ENCODE assay signal across 16 cellular contexts in genomic region chr21:17386498-17386897, GRCh38.
A peak's percentile ranks its signal among the peaks of the same experiment; 100 is the strongest.
DNase-seq lines count a peak whose midpoint lies in the region; ATAC-seq and TF ChIP-seq lines count a peak whose summit lies in the region.
"Had no signal": no experiment of that assay in that cellular context is flagged by ENCODE, and none has a peak within 500 bp of the region (broad histone marks: within the 10 kb centered on the region; RNA-seq: fewer than 3 reads in every experiment).

No MANE protein-coding gene starts in this region.

- H3K4me3 ChIP-seq in GM23338 (0 out of 2 replicates have a peak overlapping the region, but pooled peaks have one; percentile 11), OCI-LY7 (ENCODE audit: low read depth, low read length, poor library complexity, severe bottlenecking) (peak overlapping the region; percentile 30), mesenchymal stem cell (ENCODE audit: insufficient read depth in 1 of 2, low read depth in 1 of 2, low read length in 2 of 2) (no peak overlapping the region)
- H3K4me3 ChIP-seq: dorsolateral prefrontal cortex, GM23248, heart right ventricle, SJCRH30, transverse colon had no signal

- no peak overlapping the region for H3K23ac ChIP-seq in mesenchymal stem cell (ENCODE audit: low read length in 2 of 2)

- H2AFZ ChIP-seq in GM23338 (peak overlapping the region; percentile 58), OCI-LY7 (ENCODE audit: low read length) (peak overlapping the region; percentile 99), mesenchymal stem cell (ENCODE audit: low read depth, low read length) (peak overlapping the region; percentile 42)
- H2AFZ ChIP-seq: GM23248 had no signal

- POLR2A ChIA-PET in OCI-LY7 (lab: Charles Lee) = interaction anchor here (0.5 to 3.4 kb wide), 20 partner anchors 14 to 1853 kb away, joined by 3 to 17 read pairs (median 4); partner anchors contain the start of gene CXADR

- no peak overlapping the region for H4K91ac ChIP-seq in mesenchymal stem cell (ENCODE audit: low read length)

- no peaks in the 10 kb centered on the region for H3K27me3 ChIP-seq in GM23338 (ENCODE audit: insufficient read depth)
- H3K27me3 ChIP-seq in mesenchymal stem cell (ENCODE audit: control insufficient read depth in 1 of 2, insufficient read depth in 1 of 2, low read length in 2 of 2) = no peaks in the 10 kb centered on the region
- H3K27me3 ChIP-seq: dorsolateral prefrontal cortex, heart right ventricle, SJCRH30, transverse colon had no signal

- H3K4me3 Mint-ChIP-seq in GM23338 = peak overlapping the region; percentile 3; the same call in 1 of the 3 replicates
- H3K4me3 Mint-ChIP-seq: nephron had no signal

- H3K4me2 ChIP-seq in GM23338 (peak overlapping the region; percentile 34), OCI-LY7 (ENCODE audit: low read length) (peak overlapping the region; percentile 62), mesenchymal stem cell (ENCODE audit: low read length, poor library complexity, severe bottlenecking) (no peak overlapping the region)

- CTCF ChIA-PET in OCI-LY7 (lab: Charles Lee; ENCODE audit: unreplicated experiment) = interaction anchor here (0.8 to 2.2 kb wide), 3 partner anchors 168 to 199 kb away, joined by 3 to 13 read pairs (median 5); no protein-coding TSS in a partner anchor

- H3K18ac ChIP-seq in mesenchymal stem cell (ENCODE audit: low read depth in 1 of 2, low read length in 2 of 2) = no peak overlapping the region

- H3K79me2 ChIP-seq in GM23338 (replicated peaks; ENCODE audit: insufficient read depth) = no peaks in the 10 kb centered on the region
- H3K79me2 ChIP-seq in OCI-LY7 (ENCODE audit: insufficient read depth, low read depth, low read length) = no peaks in the 10 kb centered on the region

- TF ChIP-seq CTCF in GM23338 (conservative IDR thresholded peaks at IDR 0.05; ENCODE audit: low read depth in 2 of 2) (no peak), OCI-LY7 (conservative IDR thresholded peaks at IDR 0.05; ENCODE audit: low read length) (no peak)

- H4K20me1 ChIP-seq in GM23338 (replicated peaks; ENCODE audit: insufficient read depth) (no peaks in the 10 kb centered on the region), OCI-LY7 (ENCODE audit: insufficient read depth, low read length) (no peaks in the 10 kb centered on the region)

- BruUV-seq in OCI-LY7 (replicated peaks; lab: Mats Ljungman, UMichigan) = no TSS peak

- H2AK5ac ChIP-seq in mesenchymal stem cell (ENCODE audit: low read length, severe bottlenecking) = no peak overlapping the region

- H3K9me3 Mint-ChIP-seq in GM23338 = peaks cover 25% of the 10 kb centered on the region

- no peaks in the 10 kb centered on the region for H3K36me3 ChIP-seq in GM23338 (ENCODE audit: insufficient read depth)
- H3K36me3 ChIP-seq in OCI-LY7 (ENCODE audit: insufficient read depth, low read length) = no peaks in the 10 kb centered on the region
- H3K36me3 ChIP-seq in mesenchymal stem cell (ENCODE audit: control insufficient read depth in 1 of 2, insufficient read depth in 2 of 2, low read depth in 1 of 2, low read length in 2 of 2) = no peaks in the 10 kb centered on the region
- H3K36me3 ChIP-seq: heart right ventricle, SJCRH30, transverse colon had no signal

- no peak overlapping the region for H2BK15ac ChIP-seq in mesenchymal stem cell (ENCODE audit: low read depth, poor library complexity, severe bottlenecking)

- H3K79me1 ChIP-seq in mesenchymal stem cell (replicated peaks; ENCODE audit: low read length, poor library complexity, severe bottlenecking) = no peaks in the 10 kb centered on the region

- no peak overlapping the region for H2BK5ac ChIP-seq in mesenchymal stem cell (ENCODE audit: low read depth, low read length, poor library complexity, severe bottlenecking)

- peak; percentile 39 for DNase-seq in GM23338 (ENCODE audit: low spot score)
- DNase-seq in NCI-H187 treated with DMSO at 0.1 percent for 48 hours (lab: John Stamatoyannopoulos, UW) = peak; percentile 50
- DNase-seq in OCI-LY7 (ENCODE audit: low spot score) = peak; percentile 35
- no peak for DNase-seq in mesenchymal stem cell
- DNase-seq in effector CD4-positive, alpha-beta T cell = no peak
- no peak for DNase-seq in GM19240 (ENCODE audit: insufficient read length, low spot score)
- DNase-seq in DMS153 (lab: John Stamatoyannopoulos, UW) = no peak
- DNase-seq: activated effector memory CD4-positive, alpha-beta T cell treated with Interleukin-2 at 50 U/mL for 16 hours; activated T-cell treated with anti-CD3 and anti-CD28 coated beads, Interleukin-2, amount 50 U/mL, for 1 hour had no signal

- H3K14ac ChIP-seq in mesenchymal stem cell (ENCODE audit: low read length in 2 of 2) = no peak overlapping the region

- no peaks in the 10 kb centered on the region for H3K9me2 ChIP-seq in GM23338 (ENCODE audit: insufficient read depth)
- no peaks in the 10 kb centered on the region for H3K9me2 ChIP-seq in OCI-LY7 (ENCODE audit: insufficient read depth, low read length)

- no peak overlapping the region for H2BK120ac ChIP-seq in mesenchymal stem cell (ENCODE audit: low read depth, low read length)

- ATAC-seq in GM23338 = peak; percentile 93

- H4K8ac ChIP-seq in mesenchymal stem cell (ENCODE audit: low read length) = no peak overlapping the region

- H2BK12ac ChIP-seq in mesenchymal stem cell (ENCODE audit: low read length in 2 of 2) = no peak overlapping the region

- no peak overlapping the region for H3K9ac ChIP-seq in mesenchymal stem cell (ENCODE audit: low read length)
- H3K9ac ChIP-seq: GM23248 had no signal

- no peaks in the 10 kb centered on the region for H3K27me3 Mint-ChIP-seq in GM23338 (ENCODE audit: insufficient read depth, low read depth, poor library complexity)

- H3K4me1 ChIP-seq in GM23338 (ENCODE audit: insufficient read depth) (peaks cover 10% of the 10 kb centered on the region), OCI-LY7 (ENCODE audit: insufficient read depth, low read length, poor library complexity, severe bottlenecking) (peaks cover 45% of the 10 kb centered on the region), mesenchymal stem cell (ENCODE audit: control insufficient read depth, insufficient read depth, low read depth, low read length) (no peaks in the 10 kb centered on the region)
- H3K4me1 ChIP-seq: heart right ventricle, SJCRH30, transverse colon had no signal

- H3K27ac ChIP-seq in GM23338 (ENCODE audit: low read depth) = no peak overlapping the region
- H3K27ac ChIP-seq in OCI-LY7 (ENCODE audit: low read depth, low read length, poor library complexity, severe bottlenecking) = peak overlapping the region; percentile 62
- H3K27ac ChIP-seq in mesenchymal stem cell (ENCODE audit: low read length, poor library complexity, severe bottlenecking) = no peak overlapping the region
- H3K27ac ChIP-seq: GM23248, heart right ventricle, SJCRH30, transverse colon had no signal

- intact Hi-C loops in OCI-LY7 (cut with micrococcal nuclease; ENCODE audit: unreplicated experiment) = loop anchor here (2.0 to 10.0 kb wide), 4 partner anchors 126 to 538 kb away; partner anchors contain the start of gene CXADR

- H3F3A ChIP-seq in GM23338 (replicated peaks; ENCODE audit: low read depth) = no peaks in the 10 kb centered on the region

- 46% methylated on average over 2 of the region's 2 CpGs for WGBS in mesenchymal stem cell

- no peaks in the 10 kb centered on the region for H3K9me3 ChIP-seq in OCI-LY7 (ENCODE audit: low read length)
- H3K9me3 ChIP-seq in mesenchymal stem cell (ENCODE audit: control insufficient read depth, low read length) = no peaks in the 10 kb centered on the region
- H3K9me3 ChIP-seq: SJCRH30, transverse colon had no signal

- peaks cover 10% of the 10 kb centered on the region; the same call in 2 of the 3 replicates for H3K36me3 Mint-ChIP-seq in GM23338 (ENCODE audit: low read depth)
- H3K36me3 Mint-ChIP-seq: activated naive CD4-positive, alpha-beta T cell treated with anti-CD3 and anti-CD28 coated beads, Interleukin-2, amount 50 U/mL, for 72 hours had no signal

- no peak overlapping the region for H3K4ac ChIP-seq in mesenchymal stem cell (ENCODE audit: low read depth in 1 of 2, low read length in 2 of 2)

- peak overlapping the region; percentile 89 for H3K27ac Mint-ChIP-seq in GM23338
- H3K27ac Mint-ChIP-seq: activated naive CD4-positive, alpha-beta T cell treated with anti-CD3 and anti-CD28 coated beads, Interleukin-2, amount 50 U/mL, for 72 hours; nephron had no signal

- peaks cover 15% of the 10 kb centered on the region; the same call in 2 of the 3 replicates for H3K4me1 Mint-ChIP-seq in GM23338
- H3K4me1 Mint-ChIP-seq: nephron had no signal

TF ChIP-seq in GM23338, 12 proteins besides CTCF, POLR2A, EP300 and RAD21 (continues in another document):
- TF ChIP-seq ETS1 (IDR thresholded peaks at IDR 0.05) = no peak
- no peak for TF ChIP-seq EZH2 (IDR thresholded peaks at IDR 0.05; ENCODE audit: low read depth, unreplicated experiment)
- TF ChIP-seq EZH2phosphoT487 (IDR thresholded peaks at IDR 0.05; ENCODE audit: unreplicated experiment) = no peak
- TF ChIP-seq POLR2AphosphoS5 (IDR thresholded peaks at IDR 0.05; ENCODE audit: low read depth) = no peak
- TF ChIP-seq ZNF114 (CRISPR knock-in tag; IDR thresholded peaks at IDR 0.05) = no peak
- no peak for TF ChIP-seq JUNB (IDR thresholded peaks at IDR 0.05; ENCODE audit: unreplicated experiment)
- no peak for TF ChIP-seq CREB1 (CRISPR knock-in tag; IDR thresholded peaks at IDR 0.05; ENCODE audit: low read depth)

Comparison
In these comparisons a context has a peak if more than half of its experiments do, and no peak if none do; other contexts are left out.
1. DNase-seq: peak in GM23338 (single experiment), NCI-H187 treated with DMSO at 0.1 percent for 48 hours (single experiment) and OCI-LY7 (single experiment); none in mesenchymal stem cell (single experiment), effector CD4-positive, alpha-beta T cell (single experiment), GM19240 (single experiment) and DMS153 (single experiment).
2. H2AFZ ChIP-seq: peak in every context shown above with its lines; median percentile 99 in OCI-LY7; 58 in GM23338; 42 in mesenchymal stem cell.
3. H3K4me3 ChIP-seq: peak in GM23338 (single experiment) and OCI-LY7 (single experiment); none in mesenchymal stem cell (0 of 2).